In genomic region chr4:8649631-8650261, GRCh38 we compare ENCODE assay signal across 15 cellular contexts. TPM values are rescaled to one million over a fixed set of nuclear protein-coding genes. Genes with fewer than 3 reads are reported as not detected.
A peak's percentile ranks its signal among the peaks of the same experiment; 100 is the strongest.
DNase-seq lines count a peak whose midpoint lies in the region; ATAC-seq and TF ChIP-seq lines count a peak whose summit lies in the region.
"Had no signal": no experiment of that assay in that cellular context is flagged by ENCODE, and none has a peak within 500 bp of the region (broad histone marks: within the 10 kb centered on the region; RNA-seq: fewer than 3 reads in every experiment).

No MANE protein-coding gene starts in this region.

- no peak for TF ChIP-seq EP300 in transverse colon (IDR thresholded peaks at IDR 0.05; ENCODE audit: low read depth)

- H3K4me1 ChIP-seq in RWPE2 (ENCODE audit: insufficient read depth, poor library complexity, severe bottlenecking) = no peaks in the 10 kb centered on the region
- H3K4me1 ChIP-seq in endodermal cell (ENCODE audit: control insufficient read depth, insufficient read depth, low read length) = no peaks in the 10 kb centered on the region
- H3K4me1 ChIP-seq in osteoblast (ENCODE audit: insufficient read depth, low read length) = no peaks in the 10 kb centered on the region
- H3K4me1 ChIP-seq in transverse colon = no peaks in the 10 kb centered on the region
- H3K4me1 ChIP-seq: HAP-1 had no signal

- H3K79me2 ChIP-seq in osteoblast (ENCODE audit: insufficient read depth, low read length) = no peaks in the 10 kb centered on the region

- H3K9me3 ChIP-seq in RWPE2 (ENCODE audit: severe bottlenecking) (no peaks in the 10 kb centered on the region), endodermal cell (ENCODE audit: control insufficient read depth, low read length) (no peaks in the 10 kb centered on the region), osteoblast (ENCODE audit: low read depth, low read length) (no peaks in the 10 kb centered on the region), transverse colon (no peaks in the 10 kb centered on the region)

- 79 to 81% methylated on average over 17 to 31 of the region's 31 CpGs for WGBS in endodermal cell (ENCODE audit: insufficient coverage in 1 of 2, insufficient read length in 1 of 2), 2 experiments
- 51% methylated on average over 22 of the region's 31 CpGs; no CpG with 5 or more reads in 1 of the 2 donors for WGBS in transverse colon (ENCODE audit: low coverage in 1 of 2), 2 donors

- no peaks in the 10 kb centered on the region for H4K20me1 ChIP-seq in osteoblast (ENCODE audit: insufficient read depth, low read length)

- H2AFZ ChIP-seq in osteoblast (ENCODE audit: low read length) = no peak overlapping the region

- no peak overlapping the region for H3K27ac ChIP-seq in RWPE2 (ENCODE audit: poor library complexity, severe bottlenecking)
- H3K27ac ChIP-seq in endodermal cell (ENCODE audit: low read depth, low read length) = no peak overlapping the region
- H3K27ac ChIP-seq in osteoblast (ENCODE audit: low read depth, low read length) = no peak overlapping the region
- no peak overlapping the region for H3K27ac ChIP-seq in transverse colon

- intact Hi-C loops in transverse colon (cut with DNase I; ENCODE audit: low total_unique reads) = no loop called here

- TF ChIP-seq CTCF in RWPE2 (IDR thresholded peaks at IDR 0.05; ENCODE audit: poor library complexity, severe bottlenecking) = no peak
- TF ChIP-seq CTCF in endodermal cell (conservative IDR thresholded peaks at IDR 0.05) = no peak
- no peak for TF ChIP-seq CTCF in osteoblast (IDR thresholded peaks at IDR 0.05; ENCODE audit: extremely low read depth, low read depth, low read length)
- no peak for TF ChIP-seq CTCF in type B pancreatic cell (conservative IDR thresholded peaks at IDR 0.05)
- no peak for TF ChIP-seq CTCF in transverse colon (IDR thresholded peaks at IDR 0.05)

- H3K36me3 ChIP-seq in RWPE2 (ENCODE audit: low read depth) = no peaks in the 10 kb centered on the region
- no peaks in the 10 kb centered on the region for H3K36me3 ChIP-seq in endodermal cell (ENCODE audit: control insufficient read depth, insufficient read depth, low read length)
- no peaks in the 10 kb centered on the region for H3K36me3 ChIP-seq in osteoblast (ENCODE audit: insufficient read depth, low read length)
- no peaks in the 10 kb centered on the region for H3K36me3 ChIP-seq in transverse colon
- H3K36me3 ChIP-seq: HAP-1 had no signal

- H3K4me3 ChIP-seq in RWPE2 (ENCODE audit: severe bottlenecking) (no peak overlapping the region), endodermal cell (ENCODE audit: low read length) (no peak overlapping the region), osteoblast (ENCODE audit: insufficient read depth, low read length) (no peak overlapping the region), transverse colon (no peak overlapping the region)
- H3K4me3 ChIP-seq: HAP-1 had no signal

- H3K27me3 ChIP-seq in RWPE2 (ENCODE audit: insufficient read depth, poor library complexity, severe bottlenecking) = peaks cover 62% of the 10 kb centered on the region
- no peaks in the 10 kb centered on the region for H3K27me3 ChIP-seq in endodermal cell (ENCODE audit: control insufficient read depth, insufficient read depth, low read length, poor library complexity, severe bottlenecking)
- H3K27me3 ChIP-seq in osteoblast (ENCODE audit: insufficient read depth, low read length) = peaks cover 7% of the 10 kb centered on the region
- peaks cover 28% of the 10 kb centered on the region for H3K27me3 ChIP-seq in transverse colon

- TF ChIP-seq POLR2A in transverse colon (IDR thresholded peaks at IDR 0.05) = no peak

- H3K9ac ChIP-seq in endodermal cell (ENCODE audit: extremely low read depth, low read length, poor library complexity, severe bottlenecking) = no peak overlapping the region

- ATAC-seq in RWPE2 (ENCODE audit: low read depth) = no peak; the same call in 2 of the 3 replicates

- H3K27ac Mint-ChIP-seq in endodermal cell (no peak overlapping the region), type B pancreatic cell (no peak overlapping the region)

- peaks cover 5% of the 10 kb centered on the region for H3K9me3 Mint-ChIP-seq in endodermal cell
- H3K9me3 Mint-ChIP-seq in type B pancreatic cell = no peaks in the 10 kb centered on the region

- no peak overlapping the region for H3K4me3 Mint-ChIP-seq in endodermal cell
- no peak overlapping the region for H3K4me3 Mint-ChIP-seq in type B pancreatic cell

- H3K36me3 Mint-ChIP-seq in endodermal cell (ENCODE audit: low read depth) (no peaks in the 10 kb centered on the region), type B pancreatic cell (no peaks in the 10 kb centered on the region)

- in situ Hi-C loops in transverse colon (cut with MboI; ENCODE audit: low pct_ligation_motif_present in 1 of 4, low pct_unique_long_range_greater_than_20kb in 1 of 4, low sequenced_read_pairs in 3 of 4) = no loop called here

- peak; percentile 37 for DNase-seq in RWPE2 (ENCODE audit: low spot score)
- DNase-seq in endodermal cell = peak; percentile 49
- DNase-seq in osteoblast (ENCODE audit: insufficient read length, low spot score, missing footprints) = peak; percentile 64
- DNase-seq in type B pancreatic cell (ENCODE audit: extremely low spot score, unreplicated experiment) = peak; percentile 50
- DNase-seq in transverse colon = no peak
- DNase-seq in germinal center (ENCODE audit: low spot score) = no peak
- no peak for DNase-seq in OCI-M1 (lab: John Stamatoyannopoulos, UW)
- DNase-seq: COR-L47, GF-D8, NCI-H1105 treated with DMSO at 0.1 percent for 48 hours, NCI-H1694 treated with DMSO at 0.1 percent for 48 hours, NCI-H345, NCI-H69 had no signal

- no peak overlapping the region for H3K4me2 ChIP-seq in osteoblast (ENCODE audit: insufficient read depth, low read length)

- H3K27me3 Mint-ChIP-seq in endodermal cell (ENCODE audit: insufficient read depth) = peaks cover 23% of the 10 kb centered on the region
- peaks cover 33% of the 10 kb centered on the region for H3K27me3 Mint-ChIP-seq in type B pancreatic cell

- H3K4me1 Mint-ChIP-seq in endodermal cell (peaks cover 5% of the 10 kb centered on the region), type B pancreatic cell (ENCODE audit: unreplicated experiment) (no peaks in the 10 kb centered on the region)

RNA-seq across cellular contexts. Expression of gene CPZ, which starts 57.2 kb away (rescaled TPM):
- total RNA-seq in endodermal cell (10 to 100 TPM; 23.9 to 33.6 TPM), osteoblast (21.2 and 44.5 TPM in 2 replicates), type B pancreatic cell (ENCODE audit: low replicate concordance) (4.9 and 12.6 TPM in 2 replicates), transverse colon (1 to 10 TPM in 1 of 4 donors, under 1 TPM in 1, not detected in 2; 0.96 to 2.1 TPM)
- 6.2 TPM for polyA plus RNA-seq in endodermal cell (2013, experiment 1 of 2)
- 7.2 TPM for polyA plus RNA-seq in endodermal cell (2013, experiment 2 of 2)
- total RNA-seq: HT1080 had no signal

Comparison
In these comparisons a context has a peak if more than half of its experiments do, and no peak if none do; other contexts are left out.
1. DNase-seq: peak in RWPE2 (single experiment), endodermal cell (single experiment), osteoblast (single experiment) and type B pancreatic cell (single experiment); none in transverse colon (single experiment), germinal center (single experiment) and OCI-M1 (single experiment).